Comparison of ENCODE assay signal across 12 cellular contexts in genomic region chr14:68088463-68088862, GRCh38.
DNase-seq lines count a peak whose midpoint lies in the region; ATAC-seq and TF ChIP-seq lines count a peak whose summit lies in the region.
"Had no signal": no experiment of that assay in that cellular context is flagged by ENCODE, and none has a peak within 500 bp of the region (broad histone marks: within the 10 kb centered on the region; RNA-seq: fewer than 3 reads in every experiment).

No MANE protein-coding gene starts in this region.

- H4K20me1 ChIP-seq in BLaER1 = no peaks in the 10 kb centered on the region

- intact Hi-C loops in upper lobe of right lung (cut with DNase I) = no loop called here

- H3K4me2 ChIP-seq in BLaER1 = peak overlapping the region; percentile 70

- in situ Hi-C loops in astrocyte of the spinal cord (cut with HindIII; ENCODE audit: low sequenced_read_pairs) = no loop called here

- H3K9me3 Mint-ChIP-seq in naive thymus-derived CD8-positive, alpha-beta T cell = peaks cover 0 to 8% (median 0%) of the 10 kb centered on the region in 9 donors
- H3K9me3 Mint-ChIP-seq: natural killer cell had no signal

- DNase-seq in NCI-H1092 treated with DMSO at 0.1 percent for 48 hours (lab: John Stamatoyannopoulos, UW) (peak; percentile 96), astrocyte of the spinal cord (ENCODE audit: low read depth, low spot score) (peak; percentile 45), mucosa of gallbladder (ENCODE audit: low spot score) (no peak), upper lobe of right lung (no peak)
- peak in 3 of 10 donors; percentile 19 to 71 (median 24) for DNase-seq in naive thymus-derived CD8-positive, alpha-beta T cell
- no peak for DNase-seq in stimulated activated CD4-positive, alpha-beta T cell treated with anti-CD3 and anti-CD28 coated beads, Interleukin-1b, Interleukin-23, amount 100 ng/mL, for 48 hours
- DNase-seq: activated gamma-delta T cell treated with Interleukin-2 at 50 U/mL for 16 hours, glutamatergic neuron, Kasumi-1, natural killer cell had no signal

- TF ChIP-seq CTCF in astrocyte of the spinal cord (IDR thresholded peaks at IDR 0.05; ENCODE audit: low read depth, low read length) (no peak), upper lobe of right lung (IDR thresholded peaks at IDR 0.05) (no peak)

- no peak overlapping the region; the same call in 1 of the 2 replicates for H3K4me3 ChIP-seq in BLaER1
- no peak overlapping the region for H3K4me3 ChIP-seq in astrocyte of the spinal cord (ENCODE audit: low read depth, low read length)
- no peak overlapping the region for H3K4me3 ChIP-seq in upper lobe of right lung

- H3K27me3 ChIP-seq in BLaER1 (no peaks in the 10 kb centered on the region), upper lobe of right lung (no peaks in the 10 kb centered on the region)

- peak overlapping the region in 6 of 10 donors; percentile 2 to 64 (median 34) for H3K27ac Mint-ChIP-seq in naive thymus-derived CD8-positive, alpha-beta T cell

- H3K36me3 ChIP-seq in BLaER1 (no peaks in the 10 kb centered on the region), upper lobe of right lung (no peaks in the 10 kb centered on the region)

- H3K36me3 Mint-ChIP-seq in naive thymus-derived CD8-positive, alpha-beta T cell = peaks cover 0 to 5% (median 4%) of the 10 kb centered on the region in 3 donors
- H3K36me3 Mint-ChIP-seq: natural killer cell had no signal

- ATAC-seq in naive thymus-derived CD8-positive, alpha-beta T cell = peak; percentile 39 to 46
- ATAC-seq in HG02870 (IDR thresholded peaks at IDR 0.05; ENCODE audit: unreplicated experiment) (no peak), upper lobe of right lung (no peak)
- ATAC-seq: natural killer cell had no signal

- H3K9me3 ChIP-seq in BLaER1 (0 out of 2 replicates have a peak, but pooled peaks cover 8% of the 10 kb centered on the region), upper lobe of right lung (no peaks in the 10 kb centered on the region)

- peak overlapping the region in 7 of 10 donors; percentile 0 to 62 (median 20) for H3K4me3 Mint-ChIP-seq in naive thymus-derived CD8-positive, alpha-beta T cell
- H3K4me3 Mint-ChIP-seq: natural killer cell had no signal

- peaks cover 19% of the 10 kb centered on the region for H3K4me1 ChIP-seq in BLaER1
- H3K4me1 ChIP-seq in upper lobe of right lung = no peaks in the 10 kb centered on the region

- peaks cover 10 to 17% (median 15%) of the 10 kb centered on the region in 4 donors for H3K4me1 Mint-ChIP-seq in naive thymus-derived CD8-positive, alpha-beta T cell

- peak overlapping the region; percentile 57 for H3K9ac ChIP-seq in BLaER1

- H3K27ac ChIP-seq in BLaER1 (peak overlapping the region; percentile 75), upper lobe of right lung (no peak overlapping the region)

- no peaks in the 10 kb centered on the region for H3K27me3 Mint-ChIP-seq in naive thymus-derived CD8-positive, alpha-beta T cell

- POLR2A ChIA-PET in naive thymus-derived CD8-positive, alpha-beta T cell (lab: Charles Lee) = interaction anchor here (0.6 to 0.7 kb wide), 2 partner anchors 123 to 164 kb away, joined by 3 read pairs; no protein-coding TSS in a partner anchor

Comparison
In these comparisons a context has a peak if more than half of its experiments do, and no peak if none do; other contexts are left out.
1. DNase-seq: peak in NCI-H1092 treated with DMSO at 0.1 percent for 48 hours (single experiment) and astrocyte of the spinal cord (single experiment); none in mucosa of gallbladder (single experiment), stimulated activated CD4-positive, alpha-beta T cell treated with anti-CD3 and anti-CD28 coated beads, Interleukin-1b, Interleukin-23, amount 100 ng/mL, for 48 hours (single experiment) and upper lobe of right lung (single experiment).
2. ATAC-seq: peak in naive thymus-derived CD8-positive, alpha-beta T cell (2 of 2); none in HG02870 (single experiment) and upper lobe of right lung (single experiment).